ENCODE assay signal across 14 cellular contexts in the genomic region with DNA sequence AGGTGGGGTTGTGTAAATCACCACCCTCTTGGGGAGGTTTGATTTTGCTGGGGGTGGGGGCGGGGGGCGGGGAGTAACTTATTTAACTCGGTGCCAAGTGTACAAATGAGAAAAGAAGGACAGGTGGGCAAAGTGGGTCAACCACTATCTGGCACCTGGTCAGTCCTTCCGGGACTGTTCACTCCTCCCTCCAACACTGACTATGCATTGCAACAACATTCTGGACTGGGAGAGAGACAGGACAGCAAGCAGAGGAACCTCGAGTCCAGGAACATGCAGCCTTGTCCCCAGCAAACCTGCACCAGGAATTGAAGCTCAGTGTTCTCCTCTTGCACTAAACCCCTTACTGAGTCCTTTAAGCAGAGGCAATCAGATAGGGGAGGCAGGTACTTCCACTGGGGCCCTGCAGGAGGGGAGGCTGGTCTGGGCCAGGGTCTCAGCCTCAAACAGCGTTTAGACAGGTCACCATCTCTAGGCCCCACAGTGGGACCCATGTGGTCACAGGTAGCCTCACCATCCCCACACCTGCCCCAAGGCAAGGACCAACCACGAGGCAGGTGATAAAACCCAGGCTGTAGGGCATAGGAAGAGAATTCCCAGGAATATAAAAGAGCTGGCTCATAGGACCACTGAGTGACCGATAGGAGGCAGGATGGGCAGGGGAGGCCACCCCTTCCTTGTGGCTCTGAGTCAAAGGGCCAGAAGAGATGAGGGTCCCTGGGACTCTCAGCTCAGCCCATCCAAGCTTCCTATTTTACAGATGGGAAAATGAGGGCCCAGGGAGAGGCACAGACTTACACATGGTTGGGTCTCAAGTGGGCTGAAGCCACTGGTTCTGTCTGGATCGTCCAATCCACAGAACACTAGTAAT. TPM values are rescaled to one million over a fixed set of nuclear protein-coding genes. Genes with fewer than 3 reads are reported as not detected.
DNase-seq lines count a peak whose midpoint lies in the region; ATAC-seq and TF ChIP-seq lines count a peak whose summit lies in the region.
"Had no signal": no experiment of that assay in that cellular context is flagged by ENCODE, and none has a peak within 500 bp of the region (broad histone marks: within the 10 kb centered on the region; RNA-seq: fewer than 3 reads in every experiment).

No MANE protein-coding gene starts in this region.

- no peaks in the 10 kb centered on the region for H3K27me3 Mint-ChIP-seq in effector memory CD8-positive, alpha-beta T cell

- H3K36me3 Mint-ChIP-seq in effector memory CD8-positive, alpha-beta T cell (ENCODE audit: insufficient read depth): peaks cover 4% of the 10 kb centered on the region
- H3K36me3 Mint-ChIP-seq: activated naive CD4-positive, alpha-beta T cell treated with anti-CD3 and anti-CD28 coated beads, Interleukin-2, amount 50 U/mL, for 72 hours had no signal

- H3K4me1 ChIP-seq in heart left ventricle (peaks cover 13 to 99% (median 81%) of the 10 kb centered on the region in 12 donors), OCI-LY3 (ENCODE audit: low read length) (peaks cover 44% of the 10 kb centered on the region)

- H3K4me3 Mint-ChIP-seq in effector memory CD8-positive, alpha-beta T cell: peak overlapping the region; percentile 72 to 83
- H3K4me3 Mint-ChIP-seq: neural crest cell had no signal

- no peaks in the 10 kb centered on the region for H3K9me3 ChIP-seq in heart left ventricle
- H3K9me3 ChIP-seq in OCI-LY3 (ENCODE audit: insufficient read depth, low read length): no peaks in the 10 kb centered on the region

- in situ Hi-C loops in GM13976 (cut with MboI; ENCODE audit: low sequenced_read_pairs, unreplicated experiment): no loop called here

- peaks cover 18 to 24% of the 10 kb centered on the region in 2 donors for H3K4me1 Mint-ChIP-seq in effector memory CD8-positive, alpha-beta T cell (ENCODE audit: low read depth in 2 of 2)

- H3K9me3 Mint-ChIP-seq in effector memory CD8-positive, alpha-beta T cell: no peaks in the 10 kb centered on the region
- H3K9me3 Mint-ChIP-seq: activated naive CD4-positive, alpha-beta T cell treated with anti-CD3 and anti-CD28 coated beads, Interleukin-2, amount 50 U/mL, for 72 hours; neural crest cell had no signal

- DNase-seq in Right ventricle myocardium inferior (ENCODE audit: missing footprints): peak; percentile 52
- no peak for DNase-seq in heart left ventricle
- no peak for DNase-seq in effector memory CD8-positive, alpha-beta T cell
- no peak for DNase-seq in GM13976 (ENCODE audit: low spot score)
- DNase-seq in NCI-H1092 treated with DMSO at 0.1 percent for 48 hours (lab: John Stamatoyannopoulos, UW): no peak
- DNase-seq: foreskin melanocyte, GOT3, NCI-H1105 had no signal

- H3K4me3 ChIP-seq in heart left ventricle (no peak overlapping the region), OCI-LY3 (ENCODE audit: low read length) (peak overlapping the region; percentile 62)

- H3K9ac ChIP-seq in OCI-LY3 (ENCODE audit: low read length): peak overlapping the region; percentile 64

- H3K27me3 ChIP-seq in heart left ventricle (no peaks in the 10 kb centered on the region), OCI-LY3 (ENCODE audit: low read depth, low read length) (no peaks in the 10 kb centered on the region)

- TF ChIP-seq POLR2A in heart left ventricle (IDR thresholded peaks at IDR 0.05): no peak

- TF ChIP-seq CTCF in heart left ventricle (IDR thresholded peaks at IDR 0.05): no peak
- no peak for TF ChIP-seq CTCF in OCI-LY3 (IDR thresholded peaks at IDR 0.05; ENCODE audit: low read depth, low read length)
- TF ChIP-seq CTCF in GM13976 (IDR thresholded peaks at IDR 0.05; ENCODE audit: borderline replicate concordance, control extremely low read depth, extremely low read depth, insufficient read depth, missing control alignments): no peak

- H3K79me2 ChIP-seq in OCI-LY3 (ENCODE audit: low read length): no peaks in the 10 kb centered on the region

- H3K27ac ChIP-seq in heart left ventricle (peak overlapping the region in 2 of 12 donors; percentile 71 to 77), OCI-LY3 (ENCODE audit: low read length) (peak overlapping the region; percentile 68)

- peak overlapping the region; percentile 91 to 95 for H3K27ac Mint-ChIP-seq in effector memory CD8-positive, alpha-beta T cell

- 73 to 83% (median 79%) methylated on average over 7 to 9 of the region's 9 CpGs for WGBS in heart left ventricle, 4 donors

- no peaks in the 10 kb centered on the region for H4K20me1 ChIP-seq in OCI-LY3 (ENCODE audit: insufficient read depth, low read length)

- H3K36me3 ChIP-seq in heart left ventricle (no peaks in the 10 kb centered on the region), OCI-LY3 (replicated peaks; ENCODE audit: low read depth, low read length) (no peaks in the 10 kb centered on the region)

- intact Hi-C loops in Right ventricle myocardium inferior (cut with DNase I) (loop anchor here (2.0 kb wide), 1 partner anchor 13 kb away; no protein-coding TSS in a partner anchor), heart left ventricle (cut with DNase I) (no loop called here)

- H3K4me2 ChIP-seq in OCI-LY3 (ENCODE audit: low read length): peak overlapping the region; percentile 93

- H2AFZ ChIP-seq in OCI-LY3 (ENCODE audit: low read depth, low read length): no peak overlapping the region

- ATAC-seq in Right ventricle myocardium inferior (no peak), heart left ventricle (no peak), HG02588 (IDR thresholded peaks at IDR 0.05; ENCODE audit: unreplicated experiment) (no peak), HG02885 (IDR thresholded peaks at IDR 0.05; ENCODE audit: poor library complexity, unreplicated experiment) (no peak)
- no peak for ATAC-seq in effector memory CD8-positive, alpha-beta T cell (replicated peaks)

RNA-seq across cellular contexts. Expression of a gene that starts 9.8 kb away (rescaled TPM):
- total RNA-seq in Right ventricle myocardium inferior (53.1 TPM), heart left ventricle (10 to 100 TPM; 22.5 to 45.4 (median 29.2) TPM)
- polyA plus RNA-seq in heart left ventricle: 10 to 100 TPM; 29.7 to 43.5 TPM

RNA-seq across cellular contexts. Expression of a gene that starts 50.7 kb away (rescaled TPM):
- total RNA-seq in Right ventricle myocardium inferior (1.5 TPM), heart left ventricle (1 to 10 TPM in 8 of 9 donors, under 1 TPM in 1; 0.75 to 3.1 (median 1.5) TPM)
- polyA plus RNA-seq in heart left ventricle: under 1 TPM; 0.34 to 0.86 TPM
- total RNA-seq: activated CD8-positive, alpha-beta memory T cell treated with anti-CD3 and anti-CD28 coated beads for 36 hours had no signal
